Comparison of ENCODE assay signal across 1 cellular context in genomic region chr2:164898475-164898874, GRCh38.
TF ChIP-seq lines count a peak whose summit lies in the region.

No MANE protein-coding gene starts in this region.

TF ChIP-seq in H1, 55 proteins besides CTCF, POLR2A, EP300 and RAD21:
- TF ChIP-seq HDAC2 (IDR thresholded peaks at IDR 0.05; ENCODE audit: borderline replicate concordance in 1 of 2, low read depth in 2 of 2, low read length in 2 of 2), result no peak
- no peak for TF ChIP-seq BACH1 (IDR thresholded peaks at IDR 0.05; ENCODE audit: low read length)
- no peak for TF ChIP-seq GTF2F1 (IDR thresholded peaks at IDR 0.05; ENCODE audit: borderline replicate concordance, low read depth, low read length)
- TF ChIP-seq KDM4A (IDR thresholded peaks at IDR 0.05; ENCODE audit: low read depth, low read length, severe bottlenecking), result no peak
